In the genomic region with DNA sequence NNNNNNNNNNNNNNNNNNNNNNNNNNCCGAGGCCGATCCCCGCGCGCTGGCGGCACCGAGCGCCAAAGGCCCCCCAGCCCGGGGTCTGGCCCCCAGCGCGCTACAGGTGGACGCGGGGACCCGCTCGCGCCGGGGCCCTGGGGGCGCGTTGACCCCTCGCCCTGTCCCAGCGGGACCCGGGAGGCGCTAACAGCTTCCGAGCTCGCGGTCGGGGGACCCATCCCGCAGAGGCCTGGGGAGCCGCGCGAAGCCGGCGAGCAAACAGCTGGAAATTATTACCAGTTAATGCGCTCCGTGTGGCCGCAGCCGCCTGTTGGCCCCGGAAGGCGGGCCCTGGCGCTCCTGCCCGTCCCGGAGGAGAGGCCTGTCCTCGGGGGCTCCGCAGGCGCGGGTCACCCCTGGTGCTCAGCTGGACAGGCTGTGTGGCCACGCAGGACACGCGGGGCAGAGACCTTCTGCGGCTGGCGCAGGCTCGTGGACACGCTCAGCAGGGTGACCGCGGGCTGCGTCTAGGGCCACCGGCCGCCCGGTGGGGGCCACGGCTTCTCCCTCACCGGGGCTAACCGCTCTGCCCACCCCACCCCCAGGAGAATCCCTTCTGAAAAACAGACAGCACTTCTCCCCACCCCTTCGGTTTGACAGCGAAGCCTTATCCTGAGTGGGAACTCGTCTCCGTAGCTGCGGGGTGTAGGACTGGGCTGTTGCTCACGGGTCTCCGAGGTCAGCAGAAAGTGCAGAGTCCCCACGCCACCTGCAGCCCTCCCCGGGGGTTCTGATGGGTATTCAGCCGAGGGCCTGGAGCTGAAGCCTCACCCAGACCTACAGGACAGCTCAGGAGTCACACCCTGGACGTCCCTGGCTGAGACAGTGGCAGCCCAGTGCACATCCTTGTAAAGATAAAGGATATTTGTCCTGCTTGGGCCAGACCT, we compare ENCODE assay signal across 8 cellular contexts. TPM values are rescaled to one million over a fixed set of nuclear protein-coding genes. Genes with fewer than 3 reads are reported as not detected.
DNase-seq lines count a peak whose midpoint lies in the region; ATAC-seq and TF ChIP-seq lines count a peak whose summit lies in the region.

No MANE protein-coding gene starts in this region.

- peak overlapping the region; percentile 30 for H3K9ac ChIP-seq in fibroblast of lung (ENCODE audit: insufficient read depth, low read length)

- H4K20me1 ChIP-seq in fibroblast of lung (ENCODE audit: control insufficient read depth, extremely low read depth, insufficient read depth, low read length), result no peaks in the 10 kb centered on the region

- H3K4me3 Mint-ChIP-seq in activated CD8-positive, alpha-beta memory T cell treated with anti-CD3 and anti-CD28 coated beads, Interleukin-2, amount 10 ng/mL, durations not matched to agents 7 days and 5 days, result no peak overlapping the region
- H3K4me3 Mint-ChIP-seq in naive thymus-derived CD8-positive, alpha-beta T cell, result peak overlapping the region; percentile 57 to 87 (median 73)

- POLR2A ChIA-PET in HEK293 (lab: Yijun Ruan, JAX), result interaction anchor here (0.5 kb wide), 1 partner anchor 503 kb away, joined by 8 read pairs; no protein-coding TSS in a partner anchor
- POLR2A ChIA-PET in naive thymus-derived CD8-positive, alpha-beta T cell (lab: Charles Lee), result interaction anchor here (0.6 to 5.1 kb wide), 5 partner anchors 9 to 223 kb away, joined by 3 to 46 read pairs (median 6); partner anchors contain the start of gene VPS53

- H3K4me1 ChIP-seq in HEK293 (ENCODE audit: control insufficient read depth, insufficient read depth, low read length), result peaks cover 2% of the 10 kb centered on the region; the same call in 1 of the 2 replicates
- H3K4me1 ChIP-seq in fibroblast of lung (ENCODE audit: control insufficient read depth, extremely low read depth, insufficient read depth, low read length), result peaks cover 3% of the 10 kb centered on the region

- peaks cover 5% of the 10 kb centered on the region for H3K79me2 ChIP-seq in fibroblast of lung (ENCODE audit: control insufficient read depth, insufficient read depth, low read length)

- H3K4me1 Mint-ChIP-seq in activated CD8-positive, alpha-beta memory T cell treated with anti-CD3 and anti-CD28 coated beads, Interleukin-2, amount 10 ng/mL, durations not matched to agents 7 days and 5 days, result peaks cover 7% of the 10 kb centered on the region
- H3K4me1 Mint-ChIP-seq in naive thymus-derived CD8-positive, alpha-beta T cell, result peaks cover 11 to 40% (median 31%) of the 10 kb centered on the region in 4 donors

- peak; percentile 44 for DNase-seq in activated CD8-positive, alpha-beta memory T cell treated with anti-CD3 and anti-CD28 coated beads, Interleukin-2, amount 10 ng/mL, durations not matched to agents 7 days and 5 days
- DNase-seq in fibroblast of lung (ENCODE audit: low read depth in 2 of 2), result peak; percentile 59 to 64
- DNase-seq in naive thymus-derived CD8-positive, alpha-beta T cell, result peak in 7 of 10 donors; percentile 12 to 63 (median 46)
- DNase-seq in NCI-H1694 (lab: John Stamatoyannopoulos, UW), result no peak
- DNase-seq in kidney glomerular epithelial cell (lab: John Stamatoyannopoulos, UW), result no peak

- TF ChIP-seq CTCF in HEK293 (tag by site-specific recombination; IDR thresholded peaks at IDR 0.05) (no peak), fibroblast of lung (conservative IDR thresholded peaks at IDR 0.05 in 1 of 2, IDR thresholded peaks at IDR 0.05 in 1 of 2; ENCODE audit: low read depth in 1 of 2, low read length in 2 of 2) (no peak)

- peak overlapping the region; percentile 30 for H3K4me3 ChIP-seq in HEK293 (ENCODE audit: low read depth, low read length)
- H3K4me3 ChIP-seq in fibroblast of lung (replicated peaks in 1 of 4; ENCODE audit: control extremely low read depth in 1 of 4, insufficient read depth in 1 of 4, low read depth in 3 of 4, low read length in 4 of 4), result peak overlapping the region in 3 of 4 experiments; percentile 41 to 57 (median 44)

- peaks cover 5% of the 10 kb centered on the region for H3K36me3 Mint-ChIP-seq in activated CD8-positive, alpha-beta memory T cell treated with anti-CD3 and anti-CD28 coated beads, Interleukin-2, amount 10 ng/mL, durations not matched to agents 7 days and 5 days
- no peaks in the 10 kb centered on the region for H3K36me3 Mint-ChIP-seq in naive thymus-derived CD8-positive, alpha-beta T cell

- H3K27me3 ChIP-seq in fibroblast of lung (ENCODE audit: control insufficient read depth, insufficient read depth, low read length), result peaks cover 3% of the 10 kb centered on the region

- peaks cover 24% of the 10 kb centered on the region for H3K27me3 Mint-ChIP-seq in activated CD8-positive, alpha-beta memory T cell treated with anti-CD3 and anti-CD28 coated beads, Interleukin-2, amount 10 ng/mL, durations not matched to agents 7 days and 5 days
- no peaks in the 10 kb centered on the region for H3K27me3 Mint-ChIP-seq in naive thymus-derived CD8-positive, alpha-beta T cell

- CTCF ChIA-PET in HEK293 (lab: Yijun Ruan, JAX), result interaction anchor here (0.6 to 0.8 kb wide), 4 partner anchors 10 to 79 kb away, joined by 3 to 4 read pairs (median 4); no protein-coding TSS in a partner anchor
- CTCF ChIA-PET in activated CD8-positive, alpha-beta memory T cell treated with anti-CD3 and anti-CD28 coated beads, Interleukin-2, amount 10 ng/mL, durations not matched to agents 7 days and 5 days (lab: Charles Lee), result interaction anchor here (0.7 to 1.2 kb wide), 2 partner anchors 79 to 490 kb away, joined by 3 to 4 read pairs; no protein-coding TSS in a partner anchor

- no peak for ATAC-seq in activated CD8-positive, alpha-beta memory T cell treated with anti-CD3 and anti-CD28 coated beads, Interleukin-2, amount 10 ng/mL, durations not matched to agents 7 days and 5 days
- ATAC-seq in naive thymus-derived CD8-positive, alpha-beta T cell, result peak in 1 of 2 donors; percentile 8
- ATAC-seq in GM19023 (IDR thresholded peaks at IDR 0.05; ENCODE audit: unreplicated experiment) (no peak), GM19463 (IDR thresholded peaks at IDR 0.05; ENCODE audit: unreplicated experiment) (no peak)

- H3K27ac ChIP-seq in HEK293 (ENCODE audit: extremely low read depth, low read depth, low read length) (peak overlapping the region; percentile 24; the same call in 1 of the 2 replicates), fibroblast of lung (ENCODE audit: insufficient read depth, low read length) (no peak overlapping the region)

- no peak overlapping the region for H2AFZ ChIP-seq in fibroblast of lung (ENCODE audit: low read length)

- H3K36me3 ChIP-seq in HEK293 (ENCODE audit: control insufficient read depth in 2 of 2, insufficient read depth in 1 of 2, low read length in 2 of 2) (peaks cover 0 to 2% of the 10 kb centered on the region in 2 experiments; a peak in 1 of 3 replicates), fibroblast of lung (ENCODE audit: control insufficient read depth, insufficient read depth, low read length) (no peaks in the 10 kb centered on the region)

- H3K9me3 Mint-ChIP-seq in activated CD8-positive, alpha-beta memory T cell treated with anti-CD3 and anti-CD28 coated beads, Interleukin-2, amount 10 ng/mL, durations not matched to agents 7 days and 5 days (ENCODE audit: low read depth), result no peaks in the 10 kb centered on the region
- H3K9me3 Mint-ChIP-seq in naive thymus-derived CD8-positive, alpha-beta T cell, result no peaks in the 10 kb centered on the region

- H3K9me3 ChIP-seq in HEK293 (ENCODE audit: control insufficient read depth, insufficient read depth, low read depth, low read length), result no peaks in the 10 kb centered on the region
- H3K9me3 ChIP-seq in fibroblast of lung (ENCODE audit: control insufficient read depth, insufficient read depth, low read depth, low read length), result no peaks in the 10 kb centered on the region

- peak overlapping the region; percentile 78 for H3K4me2 ChIP-seq in fibroblast of lung (ENCODE audit: extremely low read depth, insufficient read depth, low read length)

- no peak overlapping the region for H3K27ac Mint-ChIP-seq in activated CD8-positive, alpha-beta memory T cell treated with anti-CD3 and anti-CD28 coated beads, Interleukin-2, amount 10 ng/mL, durations not matched to agents 7 days and 5 days
- peak overlapping the region in 8 of 10 donors; percentile 38 to 96 (median 72) for H3K27ac Mint-ChIP-seq in naive thymus-derived CD8-positive, alpha-beta T cell

TF ChIP-seq in HEK293, 187 proteins besides CTCF, POLR2A, EP300 and RAD21 (continues in another document):
- TF ChIP-seq SP3 (tag by site-specific recombination; IDR thresholded peaks at IDR 0.05) (peak; percentile 34; the same call in 1 of the 2 replicates), ZNF561 (tag by site-specific recombination; IDR thresholded peaks at IDR 0.05; ENCODE audit: borderline replicate concordance) (peak; percentile 42; the same call in 1 of the 2 replicates)
- TF ChIP-seq, protein P1, sequence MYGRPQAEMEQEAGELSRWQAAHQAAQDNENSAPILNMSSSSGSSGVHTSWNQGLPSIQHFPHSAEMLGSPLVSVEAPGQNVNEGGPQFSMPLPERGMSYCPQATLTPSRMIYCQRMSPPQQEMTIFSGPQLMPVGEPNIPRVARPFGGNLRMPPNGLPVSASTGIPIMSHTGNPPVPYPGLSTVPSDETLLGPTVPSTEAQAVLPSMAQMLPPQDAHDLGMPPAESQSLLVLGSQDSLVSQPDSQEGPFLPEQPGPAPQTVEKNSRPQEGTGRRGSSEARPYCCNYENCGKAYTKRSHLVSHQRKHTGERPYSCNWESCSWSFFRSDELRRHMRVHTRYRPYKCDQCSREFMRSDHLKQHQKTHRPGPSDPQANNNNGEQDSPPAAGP (tag by site-specific recombination; IDR thresholded peaks at IDR 0.05), result 0 out of 2 replicates have a peak, but pooled peaks have one; percentile 28
- TF ChIP-seq, protein P2, sequence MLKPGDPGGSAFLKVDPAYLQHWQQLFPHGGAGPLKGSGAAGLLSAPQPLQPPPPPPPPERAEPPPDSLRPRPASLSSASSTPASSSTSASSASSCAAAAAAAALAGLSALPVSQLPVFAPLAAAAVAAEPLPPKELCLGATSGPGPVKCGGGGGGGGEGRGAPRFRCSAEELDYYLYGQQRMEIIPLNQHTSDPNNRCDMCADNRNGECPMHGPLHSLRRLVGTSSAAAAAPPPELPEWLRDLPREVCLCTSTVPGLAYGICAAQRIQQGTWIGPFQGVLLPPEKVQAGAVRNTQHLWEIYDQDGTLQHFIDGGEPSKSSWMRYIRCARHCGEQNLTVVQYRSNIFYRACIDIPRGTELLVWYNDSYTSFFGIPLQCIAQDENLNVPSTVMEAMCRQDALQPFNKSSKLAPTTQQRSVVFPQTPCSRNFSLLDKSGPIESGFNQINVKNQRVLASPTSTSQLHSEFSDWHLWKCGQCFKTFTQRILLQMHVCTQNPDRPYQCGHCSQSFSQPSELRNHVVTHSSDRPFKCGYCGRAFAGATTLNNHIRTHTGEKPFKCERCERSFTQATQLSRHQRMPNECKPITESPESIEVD (tag by site-specific recombination; IDR thresholded peaks at IDR 0.05), result no peak

RNA-seq across cellular contexts. Expression of gene RFLNB, which starts 45.6 kb away (rescaled TPM):
- total RNA-seq in activated CD8-positive, alpha-beta memory T cell treated with anti-CD3 and anti-CD28 coated beads, Interleukin-2, amount 10 ng/mL, durations not matched to agents 7 days and 5 days, result 10 to 100 TPM; 65.4 to 74.4 TPM
- 13.6 and 13.7 TPM in 2 replicates for total RNA-seq in fibroblast of lung
- polyA plus RNA-seq in fibroblast of lung, result 6.9 and 12.1 TPM in 2 replicates
- 13.2 and 20.8 TPM in 2 replicates for polyA plus RNA-seq in fibroblast of lung (2012)
- 8.1 and 11.7 TPM in 2 replicates for polyA minus RNA-seq in fibroblast of lung (ENCODE audit: low replicate concordance)
- total RNA-seq in naive thymus-derived CD8-positive, alpha-beta T cell, result 10 to 100 TPM; 38.7 TPM
- 10 to 100 TPM; 19.2 to 32.5 (median 24.2) TPM for polyA plus RNA-seq in naive thymus-derived CD8-positive, alpha-beta T cell

Comparison
In these comparisons a context has a peak if more than half of its experiments do, and no peak if none do; other contexts are left out.
1. DNase-seq: peak in activated CD8-positive, alpha-beta memory T cell treated with anti-CD3 and anti-CD28 coated beads, Interleukin-2, amount 10 ng/mL, durations not matched to agents 7 days and 5 days (single experiment), fibroblast of lung (2 of 2) and naive thymus-derived CD8-positive, alpha-beta T cell (7 of 10); none in NCI-H1694 (single experiment) and kidney glomerular epithelial cell (single experiment).